ENCODE assay signal across 23 cellular contexts in the genomic region with DNA sequence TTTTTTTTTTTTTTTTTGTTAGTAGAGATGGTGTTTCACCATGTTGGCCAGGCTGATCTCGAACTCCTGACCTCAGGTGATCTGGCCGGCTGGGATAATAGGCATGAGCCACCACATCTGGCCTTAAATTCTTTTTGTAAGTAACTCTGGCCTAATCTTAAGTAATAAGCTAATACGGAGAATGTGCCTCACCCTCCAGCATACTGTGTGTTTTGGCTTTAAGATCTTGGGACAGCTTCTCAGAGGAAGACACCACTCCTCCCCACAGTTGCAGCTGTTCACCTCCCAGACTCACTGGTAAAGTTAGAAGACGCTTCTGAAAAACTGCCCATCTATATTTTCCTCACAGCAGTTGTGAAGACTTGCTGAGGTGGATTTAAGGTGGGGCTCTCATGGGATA.
"Had no signal": no experiment of that assay in that cellular context is flagged by ENCODE, and none has a peak within 500 bp of the region (broad histone marks: within the 10 kb centered on the region; RNA-seq: fewer than 3 reads in every experiment).

No MANE protein-coding gene starts in this region.

- H3K9ac ChIP-seq: KMS-11 had no signal

- FAIRE-seq: HTR-8/SVneo, K562 had no signal

- H3K27ac ChIP-seq: HL-60, KMS-11, RWPE1 had no signal

- DNase-seq: Kasumi-1, MV-4-11, NCI-H1048, NCI-H1105, NCI-H1417, NCI-H1436 treated with DMSO at 0.1 percent for 48 hours, NCI-H1694 treated with DMSO at 0.1 percent for 48 hours, NCI-H1930, NCI-H2081, NCI-H2107, NCI-H2227 treated with DMSO at 0.1 percent for 48 hours, NCI-H524, NCI-H526 treated with DMSO at 0.1 percent for 48 hours, NCI-H748 treated with DMSO at 0.1 percent for 48 hours, PC-3, SHP77 had no signal

- H3K4me2 ChIP-seq: KMS-11 had no signal

- H3K4me3 ChIP-seq: K562 had no signal

- ATAC-seq: K562, Panc1, PC-3, SK-N-SH treated with all-trans-retinoic acid at 6 μM for 48 hours had no signal
